Comparison of ENCODE assay signal across 1 cellular context in the genomic region with DNA sequence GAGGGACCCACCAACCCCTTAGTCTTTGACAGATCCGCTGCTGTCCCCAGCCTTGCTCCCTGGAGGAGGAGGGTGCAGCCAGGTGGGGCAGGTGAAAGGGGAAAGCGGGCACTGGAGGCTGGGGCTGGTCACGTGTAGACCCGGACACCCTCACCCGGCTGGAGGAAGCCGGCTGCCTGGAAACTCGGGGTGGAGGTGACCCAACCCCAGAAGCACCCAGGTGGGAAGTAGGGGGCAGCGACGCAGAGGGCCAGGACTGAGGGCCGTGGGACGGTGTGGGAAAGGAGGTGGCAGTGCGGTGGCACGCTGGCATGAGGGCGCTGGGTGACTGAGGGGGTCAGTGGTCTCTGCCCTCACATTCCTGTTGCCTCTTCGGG.
TF ChIP-seq lines count a peak whose summit lies in the region.

No MANE protein-coding gene starts in this region.

TF ChIP-seq in GM23338, 12 proteins besides CTCF, POLR2A, EP300 and RAD21 (continued from another document):
- TF ChIP-seq, protein P1, sequence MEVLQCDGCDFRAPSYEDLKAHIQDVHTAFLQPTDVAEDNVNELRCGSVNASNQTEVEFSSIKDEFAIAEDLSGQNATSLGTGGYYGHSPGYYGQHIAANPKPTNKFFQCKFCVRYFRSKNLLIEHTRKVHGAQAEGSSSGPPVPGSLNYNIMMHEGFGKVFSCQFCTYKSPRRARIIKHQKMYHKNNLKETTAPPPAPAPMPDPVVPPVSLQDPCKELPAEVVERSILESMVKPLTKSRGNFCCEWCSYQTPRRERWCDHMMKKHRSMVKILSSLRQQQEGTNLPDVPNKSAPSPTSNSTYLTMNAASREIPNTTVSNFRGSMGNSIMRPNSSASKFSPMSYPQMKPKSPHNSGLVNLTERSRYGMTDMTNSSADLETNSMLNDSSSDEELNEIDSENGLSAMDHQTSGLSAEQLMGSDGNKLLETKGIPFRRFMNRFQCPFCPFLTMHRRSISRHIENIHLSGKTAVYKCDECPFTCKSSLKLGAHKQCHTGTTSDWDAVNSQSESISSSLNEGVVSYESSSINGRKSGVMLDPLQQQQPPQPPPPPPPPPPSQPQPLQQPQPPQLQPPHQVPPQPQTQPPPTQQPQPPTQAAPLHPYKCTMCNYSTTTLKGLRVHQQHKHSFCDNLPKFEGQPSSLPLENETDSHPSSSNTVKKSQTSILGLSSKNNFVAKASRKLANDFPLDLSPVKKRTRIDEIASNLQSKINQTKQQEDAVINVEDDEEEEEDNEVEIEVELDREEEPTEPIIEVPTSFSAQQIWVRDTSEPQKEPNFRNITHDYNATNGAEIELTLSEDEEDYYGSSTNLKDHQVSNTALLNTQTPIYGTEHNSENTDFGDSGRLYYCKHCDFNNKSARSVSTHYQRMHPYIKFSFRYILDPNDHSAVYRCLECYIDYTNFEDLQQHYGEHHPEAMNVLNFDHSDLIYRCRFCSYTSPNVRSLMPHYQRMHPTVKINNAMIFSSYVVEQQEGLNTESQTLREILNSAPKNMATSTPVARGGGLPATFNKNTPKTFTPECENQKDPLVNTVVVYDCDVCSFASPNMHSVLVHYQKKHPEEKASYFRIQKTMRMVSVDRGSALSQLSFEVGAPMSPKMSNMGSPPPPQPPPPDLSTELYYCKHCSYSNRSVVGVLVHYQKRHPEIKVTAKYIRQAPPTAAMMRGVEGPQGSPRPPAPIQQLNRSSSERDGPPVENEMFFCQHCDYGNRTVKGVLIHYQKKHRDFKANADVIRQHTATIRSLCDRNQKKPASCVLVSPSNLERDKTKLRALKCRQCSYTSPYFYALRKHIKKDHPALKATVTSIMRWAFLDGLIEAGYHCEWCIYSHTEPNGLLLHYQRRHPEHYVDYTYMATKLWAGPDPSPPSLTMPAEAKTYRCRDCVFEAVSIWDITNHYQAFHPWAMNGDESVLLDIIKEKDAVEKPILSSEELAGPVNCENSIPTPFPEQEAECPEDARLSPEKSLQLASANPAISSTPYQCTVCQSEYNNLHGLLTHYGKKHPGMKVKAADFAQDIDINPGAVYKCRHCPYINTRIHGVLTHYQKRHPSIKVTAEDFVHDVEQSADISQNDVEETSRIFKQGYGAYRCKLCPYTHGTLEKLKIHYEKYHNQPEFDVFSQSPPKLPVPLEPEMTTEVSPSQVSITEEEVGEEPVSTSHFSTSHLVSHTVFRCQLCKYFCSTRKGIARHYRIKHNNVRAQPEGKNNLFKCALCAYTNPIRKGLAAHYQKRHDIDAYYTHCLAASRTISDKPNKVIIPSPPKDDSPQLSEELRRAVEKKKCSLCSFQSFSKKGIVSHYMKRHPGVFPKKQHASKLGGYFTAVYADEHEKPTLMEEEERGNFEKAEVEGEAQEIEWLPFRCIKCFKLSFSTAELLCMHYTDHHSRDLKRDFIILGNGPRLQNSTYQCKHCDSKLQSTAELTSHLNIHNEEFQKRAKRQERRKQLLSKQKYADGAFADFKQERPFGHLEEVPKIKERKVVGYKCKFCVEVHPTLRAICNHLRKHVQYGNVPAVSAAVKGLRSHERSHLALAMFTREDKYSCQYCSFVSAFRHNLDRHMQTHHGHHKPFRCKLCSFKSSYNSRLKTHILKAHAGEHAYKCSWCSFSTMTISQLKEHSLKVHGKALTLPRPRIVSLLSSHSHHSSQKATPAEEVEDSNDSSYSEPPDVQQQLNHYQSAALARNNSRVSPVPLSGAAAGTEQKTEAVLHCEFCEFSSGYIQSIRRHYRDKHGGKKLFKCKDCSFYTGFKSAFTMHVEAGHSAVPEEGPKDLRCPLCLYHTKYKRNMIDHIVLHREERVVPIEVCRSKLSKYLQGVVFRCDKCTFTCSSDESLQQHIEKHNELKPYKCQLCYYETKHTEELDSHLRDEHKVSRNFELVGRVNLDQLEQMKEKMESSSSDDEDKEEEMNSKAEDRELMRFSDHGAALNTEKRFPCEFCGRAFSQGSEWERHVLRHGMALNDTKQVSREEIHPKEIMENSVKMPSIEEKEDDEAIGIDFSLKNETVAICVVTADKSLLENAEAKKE (CRISPR knock-in tag; IDR thresholded peaks at IDR 0.05), result no peak
- TF ChIP-seq, protein P2, sequence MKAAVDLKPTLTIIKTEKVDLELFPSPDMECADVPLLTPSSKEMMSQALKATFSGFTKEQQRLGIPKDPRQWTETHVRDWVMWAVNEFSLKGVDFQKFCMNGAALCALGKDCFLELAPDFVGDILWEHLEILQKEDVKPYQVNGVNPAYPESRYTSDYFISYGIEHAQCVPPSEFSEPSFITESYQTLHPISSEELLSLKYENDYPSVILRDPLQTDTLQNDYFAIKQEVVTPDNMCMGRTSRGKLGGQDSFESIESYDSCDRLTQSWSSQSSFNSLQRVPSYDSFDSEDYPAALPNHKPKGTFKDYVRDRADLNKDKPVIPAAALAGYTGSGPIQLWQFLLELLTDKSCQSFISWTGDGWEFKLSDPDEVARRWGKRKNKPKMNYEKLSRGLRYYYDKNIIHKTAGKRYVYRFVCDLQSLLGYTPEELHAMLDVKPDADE (IDR thresholded peaks at IDR 0.05), result no peak
- TF ChIP-seq, protein P3, sequence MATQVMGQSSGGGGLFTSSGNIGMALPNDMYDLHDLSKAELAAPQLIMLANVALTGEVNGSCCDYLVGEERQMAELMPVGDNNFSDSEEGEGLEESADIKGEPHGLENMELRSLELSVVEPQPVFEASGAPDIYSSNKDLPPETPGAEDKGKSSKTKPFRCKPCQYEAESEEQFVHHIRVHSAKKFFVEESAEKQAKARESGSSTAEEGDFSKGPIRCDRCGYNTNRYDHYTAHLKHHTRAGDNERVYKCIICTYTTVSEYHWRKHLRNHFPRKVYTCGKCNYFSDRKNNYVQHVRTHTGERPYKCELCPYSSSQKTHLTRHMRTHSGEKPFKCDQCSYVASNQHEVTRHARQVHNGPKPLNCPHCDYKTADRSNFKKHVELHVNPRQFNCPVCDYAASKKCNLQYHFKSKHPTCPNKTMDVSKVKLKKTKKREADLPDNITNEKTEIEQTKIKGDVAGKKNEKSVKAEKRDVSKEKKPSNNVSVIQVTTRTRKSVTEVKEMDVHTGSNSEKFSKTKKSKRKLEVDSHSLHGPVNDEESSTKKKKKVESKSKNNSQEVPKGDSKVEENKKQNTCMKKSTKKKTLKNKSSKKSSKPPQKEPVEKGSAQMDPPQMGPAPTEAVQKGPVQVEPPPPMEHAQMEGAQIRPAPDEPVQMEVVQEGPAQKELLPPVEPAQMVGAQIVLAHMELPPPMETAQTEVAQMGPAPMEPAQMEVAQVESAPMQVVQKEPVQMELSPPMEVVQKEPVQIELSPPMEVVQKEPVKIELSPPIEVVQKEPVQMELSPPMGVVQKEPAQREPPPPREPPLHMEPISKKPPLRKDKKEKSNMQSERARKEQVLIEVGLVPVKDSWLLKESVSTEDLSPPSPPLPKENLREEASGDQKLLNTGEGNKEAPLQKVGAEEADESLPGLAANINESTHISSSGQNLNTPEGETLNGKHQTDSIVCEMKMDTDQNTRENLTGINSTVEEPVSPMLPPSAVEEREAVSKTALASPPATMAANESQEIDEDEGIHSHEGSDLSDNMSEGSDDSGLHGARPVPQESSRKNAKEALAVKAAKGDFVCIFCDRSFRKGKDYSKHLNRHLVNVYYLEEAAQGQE (IDR thresholded peaks at IDR 0.05; ENCODE audit: unreplicated experiment), result no peak
- no peak for TF ChIP-seq NANOG (IDR thresholded peaks at IDR 0.05; ENCODE audit: borderline replicate concordance)
- no peak for TF ChIP-seq STAT1 (IDR thresholded peaks at IDR 0.05; ENCODE audit: unreplicated experiment)
- TF ChIP-seq ZNF331 (CRISPR knock-in tag; IDR thresholded peaks at IDR 0.05; ENCODE audit: low read depth), result no peak
- no peak for TF ChIP-seq JUNB (IDR thresholded peaks at IDR 0.05; ENCODE audit: unreplicated experiment)
- TF ChIP-seq CREB1 (CRISPR knock-in tag; IDR thresholded peaks at IDR 0.05; ENCODE audit: low read depth), result no peak
- no peak for TF ChIP-seq ZNF114 (CRISPR knock-in tag; IDR thresholded peaks at IDR 0.05)
